26 cellular contexts compared by ENCODE assay signal in genomic region chr12:45310627-45310968, GRCh38.
A peak's percentile ranks its signal among the peaks of the same experiment; 100 is the strongest.
DNase-seq lines count a peak whose midpoint lies in the region; ATAC-seq, FAIRE-seq and TF ChIP-seq lines count a peak whose summit lies in the region.
"Had no signal": no experiment of that assay in that cellular context is flagged by ENCODE, and none has a peak within 500 bp of the region (broad histone marks: within the 10 kb centered on the region; RNA-seq: fewer than 3 reads in every experiment).

No MANE protein-coding gene starts in this region.

- no peaks in the 10 kb centered on the region for H3K36me3 ChIP-seq in adrenal gland (replicated peaks in 1 of 2)
- H3K36me3 ChIP-seq in psoas muscle (ENCODE audit: insufficient read depth in 1 of 2, low read depth in 1 of 2), result peaks cover 0 to 29% of the 10 kb centered on the region in 2 donors
- H3K36me3 ChIP-seq in upper lobe of right lung, result no peaks in the 10 kb centered on the region
- H3K36me3 ChIP-seq: HAP-1 had no signal

- peaks cover 7 to 22% of the 10 kb centered on the region in 2 donors for H3K4me1 ChIP-seq in adrenal gland (replicated peaks in 1 of 2)
- peaks cover 51% of the 10 kb centered on the region for H3K4me1 ChIP-seq in psoas muscle
- peaks cover 14% of the 10 kb centered on the region for H3K4me1 ChIP-seq in upper lobe of right lung
- H3K4me1 ChIP-seq: HAP-1 had no signal

- TF ChIP-seq POLR2A in adrenal gland (IDR thresholded peaks at IDR 0.05) (no peak), GM12892 (IDR thresholded peaks at IDR 0.05; ENCODE audit: low read depth, low read length) (no peak)

- FAIRE-seq in GM12892 (lab: Jason Lieb, UNC), result no peak

- 15 to 31% (median 27%) methylated on average over 1 of the region's 1 CpG for WGBS in adrenal gland, 4 donors
- WGBS in psoas muscle, 3 donors, result 14 to 21% (median 16%) methylated on average over 1 of the region's 1 CpG

- intact Hi-C loops in adrenal gland (cut with DNase I) (no loop called here), left cardiac atrium (cut with DNase I) (no loop called here), psoas muscle (cut with DNase I) (no loop called here), upper lobe of right lung (cut with DNase I) (no loop called here)

- H3K27me3 ChIP-seq in adrenal gland, result no peaks in the 10 kb centered on the region
- H3K27me3 ChIP-seq in psoas muscle (ENCODE audit: insufficient read depth in 3 of 3, low read length in 2 of 3), result no peaks in the 10 kb centered on the region
- no peaks in the 10 kb centered on the region for H3K27me3 ChIP-seq in upper lobe of right lung

- DNase-seq in adrenal gland, result peak in 4 of 7 donors; percentile 10 to 29 (median 24)
- peak; percentile 36 for DNase-seq in left cardiac atrium
- no peak for DNase-seq in psoas muscle
- DNase-seq in upper lobe of right lung, result no peak
- DNase-seq in iPS-NIHi7 (ENCODE audit: extremely low spot score), result no peak
- DNase-seq in NOMO-1 (lab: John Stamatoyannopoulos, UW; ENCODE audit: unreplicated experiment in 2 of 2), result no peak
- DNase-seq in GM12892 (ENCODE audit: insufficient read length), result no peak
- DNase-seq: activated CD4-positive, alpha-beta T cell treated with anti-CD3 and anti-CD28 coated beads for 48 hours; activated naive CD4-positive, alpha-beta T cell treated with anti-CD3 and anti-CD28 coated beads for 36 hours; activated T-cell treated with anti-CD3 and anti-CD28 coated beads, Interleukin-2, amount 50 U/mL, for 72 hours; caudate nucleus; dermis blood vessel endothelial cell; immature natural killer cell; mucosa of descending colon; NCI-H187; NCI-H2171 treated with DMSO at 0.1 percent for 48 hours; NCI-H524 treated with DMSO at 0.1 percent for 48 hours; nephron progenitor cell; posterior cingulate gyrus; stimulated activated CD4-positive, alpha-beta T cell treated with anti-CD3 and anti-CD28 coated beads, Interleukin-2, amount 100 ng/mL, for 24 hours; substantia nigra; T-helper 2 cell had no signal

- H3K9me3 ChIP-seq in adrenal gland (replicated peaks in 1 of 3) (no peaks in the 10 kb centered on the region), psoas muscle (no peaks in the 10 kb centered on the region), upper lobe of right lung (no peaks in the 10 kb centered on the region)
- H3K9me3 ChIP-seq: HAP-1, mucosa of descending colon had no signal

- TF ChIP-seq CTCF in adrenal gland (IDR thresholded peaks at IDR 0.05) (no peak), psoas muscle (IDR thresholded peaks at IDR 0.05) (no peak), upper lobe of right lung (IDR thresholded peaks at IDR 0.05) (no peak)

- ATAC-seq in left cardiac atrium (peak in 1 of 2 donors; percentile 53), psoas muscle (no peak), upper lobe of right lung (no peak)
- ATAC-seq: activated T-cell treated with anti-CD3 and anti-CD28 coated beads, Interleukin-2, amount 50 U/mL, for 72 hours; mucosa of descending colon had no signal

- H3K27ac ChIP-seq in adrenal gland (peak overlapping the region in 2 of 5 donors; percentile 30 to 58), psoas muscle (peak overlapping the region; percentile 56), upper lobe of right lung (peak overlapping the region; percentile 42)
- H3K27ac ChIP-seq: C4-2B, SK-N-MC had no signal

- H3K4me3 ChIP-seq in adrenal gland, result no peak overlapping the region
- no peak overlapping the region for H3K4me3 ChIP-seq in psoas muscle
- no peak overlapping the region for H3K4me3 ChIP-seq in upper lobe of right lung
- H3K4me3 ChIP-seq: GM12878, HAP-1, mucosa of descending colon, SK-N-MC had no signal

Comparison
In these comparisons a context has a peak if more than half of its experiments do, and no peak if none do; other contexts are left out.
1. DNase-seq: peak in adrenal gland (4 of 7) and left cardiac atrium (single experiment); none in psoas muscle (0 of 2), upper lobe of right lung (single experiment), iPS-NIHi7 (single experiment), NOMO-1 (0 of 2) and GM12892 (single experiment).